9 cellular contexts compared by ENCODE assay signal in genomic region chr20:4060054-4060795, GRCh38. TPM values are rescaled to one million over a fixed set of nuclear protein-coding genes. Genes with fewer than 3 reads are reported as not detected.
DNase-seq lines count a peak whose midpoint lies in the region; ATAC-seq and TF ChIP-seq lines count a peak whose summit lies in the region.
"Had no signal": no experiment of that assay in that cellular context is flagged by ENCODE, and none has a peak within 500 bp of the region (broad histone marks: within the 10 kb centered on the region; RNA-seq: fewer than 3 reads in every experiment).

No MANE protein-coding gene starts in this region.

- TF ChIP-seq POLR2A in gastroesophageal sphincter (IDR thresholded peaks at IDR 0.05): no peak

- H3K9me3 ChIP-seq in gastroesophageal sphincter: no peaks in the 10 kb centered on the region
- H3K9me3 ChIP-seq: uterus had no signal

- TF ChIP-seq CTCF in gastroesophageal sphincter (IDR thresholded peaks at IDR 0.05): no peak

- no peaks in the 10 kb centered on the region for H3K36me3 ChIP-seq in gastroesophageal sphincter
- H3K36me3 ChIP-seq: uterus had no signal

- no peaks in the 10 kb centered on the region for H3K36me3 Mint-ChIP-seq in stimulated activated naive B cell treated with anti-CD40 and anti-IgM and Interleukin-4, amounts not matched to agents 10 μg/mL and 1 μg/mL and 100 μg/mL, for 72 hours

- H3K4me3 ChIP-seq in gastroesophageal sphincter: no peak overlapping the region
- H3K4me3 ChIP-seq: uterus had no signal

- H3K27me3 ChIP-seq in gastroesophageal sphincter: no peaks in the 10 kb centered on the region
- H3K27me3 ChIP-seq: uterus had no signal

- H3K9me3 Mint-ChIP-seq in stimulated activated naive B cell treated with anti-CD40 and anti-IgM and Interleukin-4, amounts not matched to agents 10 μg/mL and 1 μg/mL and 100 μg/mL, for 72 hours: no peaks in the 10 kb centered on the region

- peaks cover 0 to 20% (median 11%) of the 10 kb centered on the region in 3 donors for H3K4me1 ChIP-seq in gastroesophageal sphincter
- H3K4me1 ChIP-seq: uterus had no signal

- H3K4me3 Mint-ChIP-seq in stimulated activated naive B cell treated with anti-CD40 and anti-IgM and Interleukin-4, amounts not matched to agents 10 μg/mL and 1 μg/mL and 100 μg/mL, for 72 hours: peak overlapping the region; percentile 4 to 12

- peak overlapping the region in 2 of 4 donors; percentile 1 to 13 for H3K27ac ChIP-seq in gastroesophageal sphincter
- H3K27ac ChIP-seq: uterus had no signal

- 70 to 88% methylated on average over 6 to 7 of the region's 12 CpGs for WGBS in gastroesophageal sphincter (ENCODE audit: low coverage in 1 of 2), 2 donors

- H3K4me1 Mint-ChIP-seq in stimulated activated naive B cell treated with anti-CD40 and anti-IgM and Interleukin-4, amounts not matched to agents 10 μg/mL and 1 μg/mL and 100 μg/mL, for 72 hours: peaks cover 26 to 45% of the 10 kb centered on the region in 2 donors

- H3K27ac Mint-ChIP-seq in stimulated activated naive B cell treated with anti-CD40 and anti-IgM and Interleukin-4, amounts not matched to agents 10 μg/mL and 1 μg/mL and 100 μg/mL, for 72 hours: peak overlapping the region; percentile 65

- ATAC-seq in GM19395 (IDR thresholded peaks at IDR 0.05; ENCODE audit: unreplicated experiment) (peak; percentile 63), HG03378 (IDR thresholded peaks at IDR 0.05; ENCODE audit: unreplicated experiment) (peak; percentile 66), gastroesophageal sphincter (peak; percentile 35)
- ATAC-seq in stimulated activated naive B cell treated with anti-CD40 and anti-IgM and Interleukin-4, amounts not matched to agents 10 μg/mL and 1 μg/mL and 100 μg/mL, for 72 hours (replicated peaks): peak; percentile 84 to 85

- DNase-seq in stimulated activated naive B cell treated with anti-CD40 and anti-IgM and Interleukin-4, amounts not matched to agents 10 μg/mL and 1 μg/mL and 100 μg/mL, for 72 hours: peak; percentile 33
- no peak for DNase-seq in effector CD8-positive, alpha-beta T cell (lab: John Stamatoyannopoulos, UW)
- no peak for DNase-seq in nucleus accumbens (lab: John Stamatoyannopoulos, UW)
- DNase-seq in SHP77 (lab: John Stamatoyannopoulos, UW): no peak
- DNase-seq in cerebellar nuclear complex (lab: John Stamatoyannopoulos, UW): no peak

- H3K27me3 Mint-ChIP-seq in stimulated activated naive B cell treated with anti-CD40 and anti-IgM and Interleukin-4, amounts not matched to agents 10 μg/mL and 1 μg/mL and 100 μg/mL, for 72 hours: peaks cover 6 to 15% of the 10 kb centered on the region in 2 donors

- TF ChIP-seq EP300 in gastroesophageal sphincter (IDR thresholded peaks at IDR 0.05): no peak

RNA-seq across cellular contexts. Expression of gene RNF24, which starts 44.9 kb away (rescaled TPM):
- 10 to 100 TPM; 10.1 to 16.2 (median 15.2) TPM for total RNA-seq in gastroesophageal sphincter
